In the genomic region with DNA sequence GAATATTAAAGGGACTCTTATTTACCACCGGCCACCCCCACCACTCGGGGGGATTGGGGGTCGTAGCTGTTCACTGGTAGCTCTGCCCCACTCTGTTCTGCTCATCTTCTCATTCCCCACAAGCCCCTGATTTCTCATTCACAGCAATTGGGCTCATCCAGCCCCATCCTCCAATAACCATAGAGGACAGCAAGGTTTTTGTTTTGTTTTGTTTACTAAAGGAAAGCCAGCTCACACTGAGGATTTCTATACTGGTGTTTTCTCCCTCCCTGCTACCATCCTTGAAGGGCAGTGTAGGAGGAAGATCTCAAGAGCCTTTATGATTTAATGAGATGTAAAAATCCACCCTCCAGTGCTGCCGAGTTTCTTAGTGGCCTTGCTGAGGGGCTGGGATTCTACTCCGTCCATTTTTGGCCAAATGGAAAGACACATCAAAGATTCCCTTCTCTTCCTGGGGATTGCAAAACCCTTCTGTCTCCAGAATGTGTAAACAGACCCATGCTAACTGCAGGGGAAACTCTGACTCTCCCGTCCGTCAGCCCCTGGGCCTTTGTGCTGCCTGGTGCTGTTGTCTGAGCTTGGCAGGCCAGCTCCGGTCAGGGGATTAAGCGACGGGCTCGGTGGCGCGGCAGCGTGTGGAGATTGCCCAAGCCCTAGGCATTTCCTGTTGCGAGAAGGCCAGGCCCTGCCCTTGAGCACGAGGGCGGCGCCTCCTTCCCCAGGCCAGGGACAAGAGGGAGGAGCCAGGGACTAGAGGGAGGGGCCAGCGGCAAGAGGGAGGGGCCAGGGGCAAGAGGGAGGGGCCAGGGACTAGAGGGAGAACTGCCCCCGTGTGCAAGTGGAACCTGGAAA, we compare ENCODE assay signal across 9 cellular contexts.
A peak's percentile ranks its signal among the peaks of the same experiment; 100 is the strongest.
DNase-seq lines count a peak whose midpoint lies in the region; ATAC-seq and TF ChIP-seq lines count a peak whose summit lies in the region.
"Had no signal": no experiment of that assay in that cellular context is flagged by ENCODE, and none has a peak within 500 bp of the region (broad histone marks: within the 10 kb centered on the region; RNA-seq: fewer than 3 reads in every experiment).

No MANE protein-coding gene starts in this region.

- no peak for TF ChIP-seq POLR2A in HCT116 (IDR thresholded peaks at IDR 0.05; ENCODE audit: borderline replicate concordance, extremely low read depth, insufficient read depth, insufficient read length)

- POLR2A ChIA-PET in HCT116 (lab: Charles Lee), result no interaction called here
- POLR2A ChIA-PET in naive thymus-derived CD4-positive, alpha-beta T cell (lab: Charles Lee), result no interaction called here

- peak overlapping the region; percentile 78 for H3K4me2 ChIP-seq in HCT116 (ENCODE audit: low read length)

- H3K9me3 Mint-ChIP-seq in naive thymus-derived CD4-positive, alpha-beta T cell, result peaks cover 0 to 2% (median 0%) of the 10 kb centered on the region in 11 donors

- peaks cover 2% of the 10 kb centered on the region for H3K36me3 Mint-ChIP-seq in T-helper 17 cell (ENCODE audit: low read depth)
- H3K36me3 Mint-ChIP-seq in naive thymus-derived CD4-positive, alpha-beta T cell, result no peaks in the 10 kb centered on the region

- H3K4me1 ChIP-seq in HCT116 (ENCODE audit: control insufficient read depth in 1 of 2, insufficient read depth in 2 of 2, low read length in 2 of 2), result peaks cover 11 to 18% of the 10 kb centered on the region in 2 experiments
- H3K4me1 ChIP-seq in naive thymus-derived CD4-positive, alpha-beta T cell (ENCODE audit: control insufficient read depth in 2 of 2, insufficient read depth in 2 of 2, low read length in 2 of 2), result no peaks in the 10 kb centered on the region

- peak overlapping the region; percentile 66 for H2AFZ ChIP-seq in HCT116 (ENCODE audit: low read depth, low read length, poor library complexity, severe bottlenecking)

- TF ChIP-seq CTCF in HCT116 (IDR thresholded peaks at IDR 0.05 in 2 of 3, conservative IDR thresholded peaks at IDR 0.05 in 1 of 3; ENCODE audit: borderline replicate concordance in 1 of 3, insufficient read depth in 1 of 3, low read depth in 2 of 3, low read length in 2 of 3) (no peak), fibroblast of the aortic adventitia (IDR thresholded peaks at IDR 0.05; ENCODE audit: insufficient read depth, low read length) (no peak)

- CTCF ChIA-PET in HCT116 (lab: Charles Lee), result no interaction called here
- CTCF ChIA-PET in naive thymus-derived CD4-positive, alpha-beta T cell (lab: Charles Lee), result no interaction called here

- peak overlapping the region; percentile 12 to 47 for H3K4me3 ChIP-seq in HCT116 (replicated peaks in 1 of 2; ENCODE audit: low read depth in 1 of 2, low read length in 2 of 2)
- H3K4me3 ChIP-seq in fibroblast of the aortic adventitia (ENCODE audit: low read depth, low read length), result peak overlapping the region; percentile 3
- no peak overlapping the region for H3K4me3 ChIP-seq in naive thymus-derived CD4-positive, alpha-beta T cell (ENCODE audit: low read length)
- H3K4me3 ChIP-seq: GM12878 had no signal

- no peaks in the 10 kb centered on the region for H3K79me2 ChIP-seq in HCT116 (ENCODE audit: insufficient read depth, low read length)

- H3K9ac ChIP-seq in HCT116 (ENCODE audit: low read length), result peak overlapping the region; percentile 54

- peaks cover 6% of the 10 kb centered on the region for H3K4me1 Mint-ChIP-seq in T-helper 17 cell
- H3K4me1 Mint-ChIP-seq in naive thymus-derived CD4-positive, alpha-beta T cell, result peaks cover 3 to 7% (median 5%) of the 10 kb centered on the region in 7 donors

- intact Hi-C loops in HCT116 (cut with micrococcal nuclease), result no loop called here
- intact Hi-C loops in naive thymus-derived CD4-positive, alpha-beta T cell (cut with micrococcal nuclease), result no loop called here

- peaks cover 74% of the 10 kb centered on the region for H3K27me3 Mint-ChIP-seq in T-helper 17 cell
- peaks cover 11 to 35% (median 16%) of the 10 kb centered on the region in 5 donors for H3K27me3 Mint-ChIP-seq in naive thymus-derived CD4-positive, alpha-beta T cell

- H3K27ac ChIP-seq in HCT116 (ENCODE audit: low read depth, low read length), result peak overlapping the region; percentile 55
- H3K27ac ChIP-seq in naive thymus-derived CD4-positive, alpha-beta T cell (ENCODE audit: low read depth, low read length), result no peak overlapping the region

- H3K27me3 ChIP-seq in HCT116 (ENCODE audit: insufficient read depth, low read length), result no peaks in the 10 kb centered on the region
- H3K27me3 ChIP-seq in naive thymus-derived CD4-positive, alpha-beta T cell (ENCODE audit: control insufficient read depth in 2 of 2, insufficient read depth in 2 of 2, low read length in 2 of 2), result no peaks in the 10 kb centered on the region

- no TSS peak for BruUV-seq in HCT116 (replicated peaks; lab: Mats Ljungman, UMichigan)

- TF ChIP-seq RAD21 in HCT116 (IDR thresholded peaks at IDR 0.05; ENCODE audit: low read depth), result no peak

- no peak overlapping the region for H3K4me3 Mint-ChIP-seq in T-helper 17 cell
- H3K4me3 Mint-ChIP-seq in naive thymus-derived CD4-positive, alpha-beta T cell, result no peak overlapping the region

- RAD21 ChIA-PET in HCT116 (lab: Charles Lee; ENCODE audit: low non-redundant PET in 1 of 2, low total read pairs in 2 of 2, uncharacterized antibody in 2 of 2, unreplicated experiment in 2 of 2), result no interaction called here

- DNase-seq in A172 (ENCODE audit: low spot score), result peak; percentile 95
- DNase-seq in HCT116 (ENCODE audit: low read depth, low spot score), result peak; percentile 75
- no peak for DNase-seq in T-helper 17 cell
- peak; percentile 96 for DNase-seq in fibroblast of the aortic adventitia (ENCODE audit: low read depth)
- peak in 1 of 9 donors; percentile 34 for DNase-seq in naive thymus-derived CD4-positive, alpha-beta T cell
- DNase-seq in inferior parietal cortex (ENCODE audit: extremely low spot score), result no peak
- DNase-seq in NCI-H187 (lab: John Stamatoyannopoulos, UW), result no peak

- H3K9me3 ChIP-seq in HCT116 (ENCODE audit: control insufficient read depth in 1 of 2, insufficient read depth in 1 of 2, low read depth in 1 of 2, low read length in 2 of 2) (no peaks in the 10 kb centered on the region), T-helper 17 cell (ENCODE audit: control insufficient read depth, low read length, poor library complexity, severe bottlenecking) (no peaks in the 10 kb centered on the region)
- no peaks in the 10 kb centered on the region for H3K9me3 ChIP-seq in naive thymus-derived CD4-positive, alpha-beta T cell (ENCODE audit: control insufficient read depth in 2 of 3, low read length in 3 of 3)

- H3K9me2 ChIP-seq in HCT116 (ENCODE audit: insufficient read depth), result no peaks in the 10 kb centered on the region

- H3K27ac Mint-ChIP-seq in T-helper 17 cell, result no peak overlapping the region
- H3K27ac Mint-ChIP-seq in naive thymus-derived CD4-positive, alpha-beta T cell, result no peak overlapping the region

- peaks cover 0 to 2% of the 10 kb centered on the region in 2 experiments; a peak in 1 of 4 replicates for H3K36me3 ChIP-seq in HCT116 (ENCODE audit: control insufficient read depth in 1 of 2, insufficient read depth in 2 of 2, low read length in 2 of 2)
- no peaks in the 10 kb centered on the region for H3K36me3 ChIP-seq in naive thymus-derived CD4-positive, alpha-beta T cell (ENCODE audit: control insufficient read depth in 2 of 3, insufficient read depth in 3 of 3, low read length in 3 of 3)

- ATAC-seq in HCT116, result peak; percentile 100
- ATAC-seq in T-helper 17 cell, result peak; percentile 35
- ATAC-seq in naive thymus-derived CD4-positive, alpha-beta T cell, result peak; percentile 91
- no peak for ATAC-seq in GM19328 (IDR thresholded peaks at IDR 0.05; ENCODE audit: unreplicated experiment)
- ATAC-seq: GM12878 had no signal

- H4K20me1 ChIP-seq in HCT116 (ENCODE audit: insufficient read depth), result no peaks in the 10 kb centered on the region

TF ChIP-seq in HCT116, 20 proteins besides CTCF, POLR2A, EP300 and RAD21:
- TF ChIP-seq CEBPB (IDR thresholded peaks at IDR 0.05; ENCODE audit: low read depth), result peak; percentile 97
- no peak for TF ChIP-seq SIN3A (IDR thresholded peaks at IDR 0.05; ENCODE audit: low read depth)
- TF ChIP-seq SRF (IDR thresholded peaks at IDR 0.05; ENCODE audit: low read depth), result no peak
- TF ChIP-seq YY1 (IDR thresholded peaks at IDR 0.05; ENCODE audit: extremely low read depth, insufficient replicate concordance, low read depth, low read length), result no peak
- TF ChIP-seq, protein P1, sequence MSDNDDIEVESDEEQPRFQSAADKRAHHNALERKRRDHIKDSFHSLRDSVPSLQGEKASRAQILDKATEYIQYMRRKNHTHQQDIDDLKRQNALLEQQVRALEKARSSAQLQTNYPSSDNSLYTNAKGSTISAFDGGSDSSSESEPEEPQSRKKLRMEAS (IDR thresholded peaks at IDR 0.05), result peak; percentile 90
- TF ChIP-seq ELF1 (IDR thresholded peaks at IDR 0.05; ENCODE audit: borderline replicate concordance, low read depth), result no peak
- TF ChIP-seq, protein P2, sequence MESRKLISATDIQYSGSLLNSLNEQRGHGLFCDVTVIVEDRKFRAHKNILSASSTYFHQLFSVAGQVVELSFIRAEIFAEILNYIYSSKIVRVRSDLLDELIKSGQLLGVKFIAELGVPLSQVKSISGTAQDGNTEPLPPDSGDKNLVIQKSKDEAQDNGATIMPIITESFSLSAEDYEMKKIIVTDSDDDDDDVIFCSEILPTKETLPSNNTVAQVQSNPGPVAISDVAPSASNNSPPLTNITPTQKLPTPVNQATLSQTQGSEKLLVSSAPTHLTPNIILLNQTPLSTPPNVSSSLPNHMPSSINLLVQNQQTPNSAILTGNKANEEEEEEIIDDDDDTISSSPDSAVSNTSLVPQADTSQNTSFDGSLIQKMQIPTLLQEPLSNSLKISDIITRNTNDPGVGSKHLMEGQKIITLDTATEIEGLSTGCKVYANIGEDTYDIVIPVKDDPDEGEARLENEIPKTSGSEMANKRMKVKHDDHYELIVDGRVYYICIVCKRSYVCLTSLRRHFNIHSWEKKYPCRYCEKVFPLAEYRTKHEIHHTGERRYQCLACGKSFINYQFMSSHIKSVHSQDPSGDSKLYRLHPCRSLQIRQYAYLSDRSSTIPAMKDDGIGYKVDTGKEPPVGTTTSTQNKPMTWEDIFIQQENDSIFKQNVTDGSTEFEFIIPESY (IDR thresholded peaks at IDR 0.05; ENCODE audit: extremely low read depth, insufficient replicate concordance, low read length), result peak; percentile 66
- TF ChIP-seq JUND (IDR thresholded peaks at IDR 0.05), result no peak
- TF ChIP-seq, protein P3, sequence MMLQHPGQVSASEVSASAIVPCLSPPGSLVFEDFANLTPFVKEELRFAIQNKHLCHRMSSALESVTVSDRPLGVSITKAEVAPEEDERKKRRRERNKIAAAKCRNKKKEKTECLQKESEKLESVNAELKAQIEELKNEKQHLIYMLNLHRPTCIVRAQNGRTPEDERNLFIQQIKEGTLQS (IDR thresholded peaks at IDR 0.05), result no peak
- TF ChIP-seq POLR2AphosphoS5 (IDR thresholded peaks at IDR 0.05; ENCODE audit: low read depth, low read length), result peak; percentile 87
- no peak for TF ChIP-seq EZH2 (IDR thresholded peaks at IDR 0.05)

Comparison
In these comparisons a context has a peak if more than half of its experiments do, and no peak if none do; other contexts are left out.
1. DNase-seq: peak in A172 (single experiment), HCT116 (single experiment) and fibroblast of the aortic adventitia (single experiment); none in T-helper 17 cell (0 of 3), inferior parietal cortex (single experiment) and NCI-H187 (0 of 2).